ENCODE assay signal across 8 cellular contexts in genomic region chr5:138544171-138545134, GRCh38. TPM values are rescaled to one million over a fixed set of nuclear protein-coding genes. Genes with fewer than 3 reads are reported as not detected.
A peak's percentile ranks its signal among the peaks of the same experiment; 100 is the strongest.
DNase-seq lines count a peak whose midpoint lies in the region; FAIRE-seq and TF ChIP-seq lines count a peak whose summit lies in the region.

No MANE protein-coding gene starts in this region.

- H3K36me3 ChIP-seq in HUES6 (ENCODE audit: control insufficient read depth, insufficient read depth, low read length) (peaks cover 28% of the 10 kb centered on the region), astrocyte (ENCODE audit: insufficient read depth, low read length) (no peaks in the 10 kb centered on the region), suprapubic skin (no peaks in the 10 kb centered on the region)

- H3K9me3 Mint-ChIP-seq in astrocyte (ENCODE audit: unreplicated experiment), result no peaks in the 10 kb centered on the region

- TF ChIP-seq CTCF in AG04450 (IDR thresholded peaks at IDR 0.05; ENCODE audit: low read depth, low read length) (no peak), astrocyte (IDR thresholded peaks at IDR 0.05; ENCODE audit: insufficient read depth, low read depth, low read length) (no peak), suprapubic skin (IDR thresholded peaks at IDR 0.05) (no peak)

- H3K4me3 ChIP-seq in AG04450 (ENCODE audit: low read depth, low read length), result peak overlapping the region; percentile 89
- H3K4me3 ChIP-seq in HUES6 (ENCODE audit: low read depth, low read length), result peak overlapping the region; percentile 97
- peak overlapping the region; percentile 91 for H3K4me3 ChIP-seq in astrocyte (ENCODE audit: insufficient read depth, low read depth, low read length)
- peak overlapping the region; percentile 98 for H3K4me3 ChIP-seq in suprapubic skin

- H2AFZ ChIP-seq in astrocyte (ENCODE audit: low read depth, low read length), result no peak overlapping the region

- H3K9me3 ChIP-seq in AG04450 (ENCODE audit: control insufficient read depth, insufficient read depth, low read length), result peaks cover 6% of the 10 kb centered on the region; the same call in 1 of the 2 replicates
- no peaks in the 10 kb centered on the region for H3K9me3 ChIP-seq in HUES6 (ENCODE audit: control insufficient read depth, insufficient read depth, low read depth, low read length)
- H3K9me3 ChIP-seq in astrocyte (ENCODE audit: insufficient read depth, low read depth, low read length), result no peaks in the 10 kb centered on the region
- H3K9me3 ChIP-seq in suprapubic skin, result no peaks in the 10 kb centered on the region

- peaks cover 1% of the 10 kb centered on the region for H3K36me3 Mint-ChIP-seq in astrocyte (ENCODE audit: low read depth, unreplicated experiment)

- no peaks in the 10 kb centered on the region for H3K27me3 Mint-ChIP-seq in astrocyte (ENCODE audit: low read depth, unreplicated experiment)

- H3K4me1 Mint-ChIP-seq in astrocyte (ENCODE audit: low read depth, unreplicated experiment), result peaks cover 39% of the 10 kb centered on the region

- DNase-seq in AG04450 (ENCODE audit: low read depth, low spot score) (no peak), astrocyte (ENCODE audit: low read depth) (no peak), suprapubic skin (ENCODE audit: low spot score in 2 of 2) (no peak), mucosa of gallbladder (ENCODE audit: low spot score) (no peak), NCI-H2029 (lab: John Stamatoyannopoulos, UW) (no peak), NCI-H524 (lab: John Stamatoyannopoulos, UW) (no peak)

- 55% methylated on average over 17 of the region's 17 CpGs for WGBS in suprapubic skin

- no peak for FAIRE-seq in astrocyte (lab: Jason Lieb, UNC)

- peaks cover 53% of the 10 kb centered on the region for H4K20me1 ChIP-seq in astrocyte (ENCODE audit: insufficient read depth, low read length)

- peak overlapping the region; percentile 98 for H3K9ac ChIP-seq in HUES6 (ENCODE audit: low read length)
- H3K9ac ChIP-seq in astrocyte (ENCODE audit: low read length), result peak overlapping the region; percentile 98

- CTCF ChIA-PET in AG04450 (lab: Charles Lee), result interaction anchor here (1.6 kb wide), 1 partner anchor 96 kb away, joined by 5 read pairs; no protein-coding TSS in a partner anchor

- peaks cover 97% of the 10 kb centered on the region for H3K79me2 ChIP-seq in astrocyte (ENCODE audit: insufficient read depth, low read length)

- no peaks in the 10 kb centered on the region for H3K27me3 ChIP-seq in AG04450 (ENCODE audit: control insufficient read depth, insufficient read depth, low read length)
- H3K27me3 ChIP-seq in HUES6 (ENCODE audit: control insufficient read depth, insufficient read depth, low read length), result no peaks in the 10 kb centered on the region
- no peaks in the 10 kb centered on the region for H3K27me3 ChIP-seq in astrocyte (ENCODE audit: insufficient read depth, low read length)
- no peaks in the 10 kb centered on the region for H3K27me3 ChIP-seq in layer of hippocampus (ENCODE audit: control insufficient read depth, insufficient read depth, low read length)
- H3K27me3 ChIP-seq in suprapubic skin, result no peaks in the 10 kb centered on the region

- H3K4me2 ChIP-seq in astrocyte (ENCODE audit: low read length), result peak overlapping the region; percentile 90

- peak overlapping the region; percentile 100 for H3K27ac Mint-ChIP-seq in astrocyte (ENCODE audit: unreplicated experiment)

- peaks cover 16% of the 10 kb centered on the region; the same call in 1 of the 2 replicates for H3K4me1 ChIP-seq in HUES6 (ENCODE audit: control insufficient read depth, insufficient read depth, low read length)
- H3K4me1 ChIP-seq in astrocyte (ENCODE audit: insufficient read depth, low read length), result peaks cover 22% of the 10 kb centered on the region
- H3K4me1 ChIP-seq in suprapubic skin, result peaks cover 71% of the 10 kb centered on the region

- no peak for TF ChIP-seq POLR2A in suprapubic skin (IDR thresholded peaks at IDR 0.05)

- peak overlapping the region; percentile 100 for H3K4me3 Mint-ChIP-seq in astrocyte (ENCODE audit: unreplicated experiment)

- no peak for TF ChIP-seq EP300 in suprapubic skin (IDR thresholded peaks at IDR 0.05)

- peak overlapping the region; percentile 100 for H3K27ac ChIP-seq in AG04450 (ENCODE audit: low read depth, low read length)
- peak overlapping the region; percentile 97 for H3K27ac ChIP-seq in HUES6 (ENCODE audit: low read depth, low read length)
- peak overlapping the region; percentile 100 for H3K27ac ChIP-seq in astrocyte (ENCODE audit: low read depth, low read length)
- H3K27ac ChIP-seq in layer of hippocampus (ENCODE audit: low read depth, low read length), result peak overlapping the region; percentile 97
- peak overlapping the region; percentile 100 for H3K27ac ChIP-seq in suprapubic skin

- POLR2A ChIA-PET in AG04450 (lab: Yijun Ruan, JAX), result interaction anchor here (0.7 to 1.5 kb wide), 7 partner anchors 7 to 718 kb away, joined by 3 to 9 read pairs (median 4); partner anchors contain the start of gene FAM53C

RNA-seq across cellular contexts. Expression of gene ETF1, which starts 1.4 kb away (rescaled TPM):
- polyA plus RNA-seq in AG04450 (2011; rRNA removed), result 85.3 and 107 TPM in 2 replicates
- 55.5 and 80.5 TPM in 2 replicates for polyA minus RNA-seq in AG04450 (2011; rRNA and poly(A)+ RNA removed)
- total RNA-seq in astrocyte (139 and 153 TPM in 2 replicates), suprapubic skin (10 to 100 TPM; 71.2 to 99.9 (median 87.7) TPM), mucosa of gallbladder (63.1 TPM)

RNA-seq across cellular contexts. Expression of gene HSPA9, which starts 30.7 kb away (rescaled TPM):
- 194 and 207 TPM in 2 replicates for polyA plus RNA-seq in AG04450 (2011; rRNA removed)
- polyA minus RNA-seq in AG04450 (2011; rRNA and poly(A)+ RNA removed), result 222 and 266 TPM in 2 replicates
- total RNA-seq in astrocyte (266 and 271 TPM in 2 replicates), suprapubic skin (100 to 1,000 TPM; 204 to 252 (median 247) TPM), mucosa of gallbladder (170 TPM)
